Comparison of ENCODE assay signal across 1 cellular context in genomic region chr3:12184541-12184940, GRCh38.
TF ChIP-seq lines count a peak whose summit lies in the region.

No MANE protein-coding gene starts in this region.

TF ChIP-seq in K562, 482 proteins besides CTCF, POLR2A, EP300 and RAD21:
- TF ChIP-seq SMARCC2 (IDR thresholded peaks at IDR 0.05; ENCODE audit: low read depth) = no peak
- TF ChIP-seq DDX20 (tag; IDR thresholded peaks at IDR 0.05; ENCODE audit: low read depth) = no peak
- TF ChIP-seq SMAD3 (CRISPR knock-in tag; conservative IDR thresholded peaks at IDR 0.05) = no peak
- TF ChIP-seq WHSC1 (IDR thresholded peaks at IDR 0.05; ENCODE audit: low read length) = no peak
- TF ChIP-seq HLTF (IDR thresholded peaks at IDR 0.05) = no peak
- TF ChIP-seq RCOR1 (IDR thresholded peaks at IDR 0.05; ENCODE audit: borderline replicate concordance in 1 of 2, low read depth in 2 of 2, low read length in 2 of 2) = no peak
- TF ChIP-seq GABPB2 (CRISPR knock-in tag; conservative IDR thresholded peaks at IDR 0.05) = no peak
- TF ChIP-seq NR2C1 (IDR thresholded peaks at IDR 0.05) = no peak
- no peak for TF ChIP-seq NR2C1 (tag; IDR thresholded peaks at IDR 0.05)
- TF ChIP-seq NELFE (IDR thresholded peaks at IDR 0.05; ENCODE audit: insufficient read depth, insufficient read length) = no peak
- no peak for TF ChIP-seq JUND (IDR thresholded peaks at IDR 0.05; ENCODE audit: borderline replicate concordance, low read depth, low read length)
- TF ChIP-seq JUND (tag; IDR thresholded peaks at IDR 0.05; ENCODE audit: borderline replicate concordance, low read depth, low read length) = no peak
- no peak for TF ChIP-seq KDM5B (IDR thresholded peaks at IDR 0.05; ENCODE audit: insufficient replicate concordance, low read depth, low read length)
- TF ChIP-seq ESRRB (CRISPR knock-in tag; IDR thresholded peaks at IDR 0.05; ENCODE audit: borderline replicate concordance) = no peak
- TF ChIP-seq RBM34 (IDR thresholded peaks at IDR 0.05; ENCODE audit: borderline replicate concordance, insufficient read depth, low read length) = no peak
- TF ChIP-seq TCF3 (CRISPR knock-in tag; IDR thresholded peaks at IDR 0.05) = no peak
- no peak for TF ChIP-seq HDAC2 (IDR thresholded peaks at IDR 0.05)
- TF ChIP-seq NFRKB (IDR thresholded peaks at IDR 0.05; ENCODE audit: low read depth) = no peak
- TF ChIP-seq ERF (CRISPR knock-in tag; IDR thresholded peaks at IDR 0.05) = no peak
- no peak for TF ChIP-seq ZNF586 (CRISPR knock-in tag; conservative IDR thresholded peaks at IDR 0.05)
- no peak for TF ChIP-seq ZC3H8 (IDR thresholded peaks at IDR 0.05)
